Comparison of ENCODE assay signal across 8 cellular contexts in genomic region chr6:41713161-41713649, GRCh38. TPM values are rescaled to one million over a fixed set of nuclear protein-coding genes. Genes with fewer than 3 reads are reported as not detected.
DNase-seq lines count a peak whose midpoint lies in the region; ATAC-seq and TF ChIP-seq lines count a peak whose summit lies in the region.

No MANE protein-coding gene starts in this region.

- H3K9me3 Mint-ChIP-seq in chondrocyte (ENCODE audit: low read depth): no peaks in the 10 kb centered on the region
- H3K9me3 Mint-ChIP-seq in activated CD4-positive, alpha-beta memory T cell treated with anti-CD3 and anti-CD28 coated beads for 36 hours: no peaks in the 10 kb centered on the region

- H3K4me1 ChIP-seq in Karpas-422 (ENCODE audit: low read length): peaks cover 98% of the 10 kb centered on the region

- H3K4me3 Mint-ChIP-seq in chondrocyte (ENCODE audit: unreplicated experiment): no peak overlapping the region
- H3K4me3 Mint-ChIP-seq in activated CD4-positive, alpha-beta memory T cell treated with anti-CD3 and anti-CD28 coated beads for 36 hours: no peak overlapping the region

- CTCF ChIA-PET in activated CD4-positive, alpha-beta memory T cell treated with anti-CD3 and anti-CD28 coated beads for 36 hours (lab: Charles Lee): interaction anchor here (2.5 kb wide), 1 partner anchor 30 kb away, joined by 7 read pairs; no protein-coding TSS in a partner anchor

- no peaks in the 10 kb centered on the region for H3K9me3 ChIP-seq in Karpas-422 (ENCODE audit: low read length)

- H3K4me2 ChIP-seq in Karpas-422 (ENCODE audit: low read depth, low read length, poor library complexity, severe bottlenecking): peak overlapping the region; percentile 92

- TF ChIP-seq CTCF in chondrocyte (IDR thresholded peaks at IDR 0.05): no peak

- H3K9me2 ChIP-seq in Karpas-422 (replicated peaks; ENCODE audit: insufficient read depth, low read length): no peaks in the 10 kb centered on the region

- H2AFZ ChIP-seq in Karpas-422 (ENCODE audit: low read length): no peak overlapping the region

- H3K79me2 ChIP-seq in Karpas-422 (ENCODE audit: low read length): peaks cover 83% of the 10 kb centered on the region

- H3K27me3 ChIP-seq in Karpas-422 (ENCODE audit: low read length): no peaks in the 10 kb centered on the region

- intact Hi-C loops in posterior vena cava (cut with DNase I): no loop called here
- intact Hi-C loops in activated CD4-positive, alpha-beta memory T cell treated with anti-CD3 and anti-CD28 coated beads for 36 hours (cut with micrococcal nuclease): no loop called here

- H3K27ac ChIP-seq in Karpas-422 (ENCODE audit: low read length): peak overlapping the region; percentile 99

- H3K9ac ChIP-seq in Karpas-422 (ENCODE audit: low read length): peak overlapping the region; percentile 45

- POLR2A ChIA-PET in activated CD4-positive, alpha-beta memory T cell treated with anti-CD3 and anti-CD28 coated beads for 36 hours (lab: Charles Lee): no interaction called here

- H4K20me1 ChIP-seq in Karpas-422 (ENCODE audit: insufficient read depth, low read depth, low read length): peaks cover 17% of the 10 kb centered on the region; the same call in 1 of the 2 replicates

- H3K4me1 Mint-ChIP-seq in chondrocyte (ENCODE audit: low read depth): peaks cover 44% of the 10 kb centered on the region
- peaks cover 29% of the 10 kb centered on the region for H3K4me1 Mint-ChIP-seq in activated CD4-positive, alpha-beta memory T cell treated with anti-CD3 and anti-CD28 coated beads for 36 hours (ENCODE audit: low read depth)

- DNase-seq in Karpas-422 (peak; percentile 64), chondrocyte (ENCODE audit: low spot score) (no peak), nucleus accumbens (lab: John Stamatoyannopoulos, UW) (peak in 45 of 56 donors; percentile 35 to 91 (median 69)), posterior vena cava (ENCODE audit: low spot score) (no peak), AML-193 (lab: John Stamatoyannopoulos, UW) (no peak), SIG-M5 treated with dmso at 0.1 percent for 504 hours (lab: John Stamatoyannopoulos, UW; ENCODE audit: unreplicated experiment) (no peak)
- DNase-seq in activated CD4-positive, alpha-beta memory T cell treated with anti-CD3 and anti-CD28 coated beads for 36 hours: no peak

- 0 out of 2 replicates have a peak, but pooled peaks cover 4% of the 10 kb centered on the region for H3K36me3 ChIP-seq in Karpas-422 (ENCODE audit: insufficient read depth, low read length)

- peak overlapping the region; percentile 44; the same call in 1 of the 2 replicates for H3K4me3 ChIP-seq in Karpas-422 (ENCODE audit: low read length)

- ATAC-seq in GM19023 (IDR thresholded peaks at IDR 0.05; ENCODE audit: unreplicated experiment): peak; percentile 16

- peaks cover 1% of the 10 kb centered on the region for H3K36me3 Mint-ChIP-seq in chondrocyte (ENCODE audit: low read depth)
- H3K36me3 Mint-ChIP-seq in activated CD4-positive, alpha-beta memory T cell treated with anti-CD3 and anti-CD28 coated beads for 36 hours: no peaks in the 10 kb centered on the region

- H3K27ac Mint-ChIP-seq in chondrocyte (ENCODE audit: unreplicated experiment): peak overlapping the region; percentile 80
- no peak overlapping the region for H3K27ac Mint-ChIP-seq in activated CD4-positive, alpha-beta memory T cell treated with anti-CD3 and anti-CD28 coated beads for 36 hours

- no peaks in the 10 kb centered on the region for H3K27me3 Mint-ChIP-seq in chondrocyte (ENCODE audit: low read depth)
- no peaks in the 10 kb centered on the region for H3K27me3 Mint-ChIP-seq in activated CD4-positive, alpha-beta memory T cell treated with anti-CD3 and anti-CD28 coated beads for 36 hours

RNA-seq across cellular contexts. Expression of gene TFEB, which starts 22.2 kb away (rescaled TPM):
- 72.3 and 117 TPM in 2 replicates for total RNA-seq in Karpas-422 (2014; rRNA removed; shearing (Covaris generic); ENCODE audit: low replicate concordance)
- total RNA-seq in chondrocyte (10.7 to 12.4 TPM (median 11.6 TPM) in 3 replicates), posterior vena cava (10 to 100 TPM; 15.1 to 20.6 TPM)
- total RNA-seq in activated CD4-positive, alpha-beta memory T cell treated with anti-CD3 and anti-CD28 coated beads for 36 hours: 10 to 100 TPM; 11.7 to 13.4 TPM

RNA-seq across cellular contexts. Expression of gene PGC, which starts 34.0 kb away (rescaled TPM):
- total RNA-seq in Karpas-422 (2014; rRNA removed; shearing (Covaris generic); ENCODE audit: low replicate concordance): not detected in 2 replicates
- total RNA-seq in chondrocyte: not detected in 3 replicates
- total RNA-seq in posterior vena cava: not detected
- not detected for total RNA-seq in activated CD4-positive, alpha-beta memory T cell treated with anti-CD3 and anti-CD28 coated beads for 36 hours

Comparison
In these comparisons a context has a peak if more than half of its experiments do, and no peak if none do; other contexts are left out.
1. DNase-seq: peak in Karpas-422 (single experiment) and nucleus accumbens (45 of 56); none in chondrocyte (single experiment), posterior vena cava (single experiment), activated CD4-positive, alpha-beta memory T cell treated with anti-CD3 and anti-CD28 coated beads for 36 hours (single experiment), AML-193 (0 of 2) and SIG-M5 treated with dmso at 0.1 percent for 504 hours (single experiment).